Comparison of ENCODE assay signal across 8 cellular contexts in the genomic region with DNA sequence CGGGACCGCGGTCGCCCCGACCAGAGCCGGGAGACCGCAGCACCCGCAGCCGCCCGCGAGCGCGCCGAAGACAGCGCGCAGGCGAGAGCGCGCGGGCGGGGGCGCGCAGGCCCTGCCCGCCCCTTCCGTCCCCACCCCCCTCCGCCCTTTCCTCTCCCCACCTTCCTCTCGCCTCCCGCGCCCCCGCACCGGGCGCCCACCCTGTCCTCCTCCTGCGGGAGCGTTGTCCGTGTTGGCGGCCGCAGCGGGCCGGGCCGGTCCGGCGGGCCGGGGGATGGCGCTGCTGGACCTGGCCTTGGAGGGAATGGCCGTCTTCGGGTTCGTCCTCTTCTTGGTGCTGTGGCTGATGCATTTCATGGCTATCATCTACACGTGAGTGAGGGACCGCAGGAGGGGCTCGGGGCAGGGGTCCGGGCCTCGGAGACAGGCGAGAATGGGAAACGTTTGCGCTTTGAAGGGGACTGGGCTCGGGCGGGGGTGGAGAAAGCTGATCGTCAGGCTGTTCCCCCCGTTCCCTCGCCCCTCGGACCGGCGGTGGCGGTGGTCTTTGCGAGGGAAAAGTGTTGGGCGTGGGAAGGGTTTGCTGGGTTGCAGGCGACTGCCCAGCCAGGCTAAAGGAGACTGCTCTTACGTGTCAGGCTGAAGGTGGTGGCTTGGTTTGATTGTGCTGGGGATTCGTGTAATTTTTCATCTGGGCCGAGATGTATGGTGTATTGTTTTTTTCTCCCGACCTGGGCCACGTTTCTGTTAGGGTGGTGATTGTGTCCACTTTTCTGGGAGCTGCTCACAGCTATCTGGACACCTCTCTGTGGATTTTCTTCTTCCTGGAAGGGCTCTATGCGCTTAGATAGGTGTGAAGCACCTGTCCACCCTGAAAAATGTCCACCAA. TPM values are rescaled to one million over a fixed set of nuclear protein-coding genes. Genes with fewer than 3 reads are reported as not detected.
DNase-seq lines count a peak whose midpoint lies in the region; ATAC-seq and TF ChIP-seq lines count a peak whose summit lies in the region.

No MANE protein-coding gene starts in this region.

- peak; percentile 43; the same call in 1 of the 2 replicates for TF ChIP-seq CTCF in HFFc6 (IDR thresholded peaks at IDR 0.05)
- TF ChIP-seq CTCF in thyroid gland (IDR thresholded peaks at IDR 0.05), result peak in 1 of 6 experiments; percentile 25

- no peaks in the 10 kb centered on the region for H3K9me3 Mint-ChIP-seq in HFFc6
- H3K9me3 Mint-ChIP-seq in naive B cell, result no peaks in the 10 kb centered on the region

- H3K4me1 Mint-ChIP-seq in HFFc6 (ENCODE audit: low read depth), result peaks cover 16% of the 10 kb centered on the region
- H3K4me1 Mint-ChIP-seq in naive B cell, result peaks cover 4 to 19% (median 16%) of the 10 kb centered on the region in 3 donors

- peak overlapping the region; percentile 57 to 100 (median 62) for H3K4me3 ChIP-seq in thyroid gland (replicated peaks in 1 of 3)

- no peaks in the 10 kb centered on the region for H3K9me3 ChIP-seq in thyroid gland

- no peak for TF ChIP-seq POLR2A in thyroid gland (IDR thresholded peaks at IDR 0.05)

- H3K27me3 ChIP-seq in thyroid gland, result no peaks in the 10 kb centered on the region

- H3K4me3 Mint-ChIP-seq in HFFc6 (0 out of 2 replicates have a peak overlapping the region, but pooled peaks have one; percentile 89), naive B cell (peak overlapping the region in 3 of 8 donors; percentile 96)

- no peaks in the 10 kb centered on the region for H3K36me3 ChIP-seq in thyroid gland

- H3K27ac Mint-ChIP-seq in HFFc6 (no peak overlapping the region), naive B cell (no peak overlapping the region)

- DNase-seq in SIG-M5 treated with dmso at 0.1 percent for 504 hours (lab: John Stamatoyannopoulos, UW; ENCODE audit: unreplicated experiment), result peak; percentile 43
- DNase-seq in SIG-M5 (lab: John Stamatoyannopoulos, UW), result no peak
- peak; percentile 15 for DNase-seq in HFFc6
- DNase-seq in NCI-H1092 treated with DMSO at 0.1 percent for 48 hours (lab: John Stamatoyannopoulos, UW), result peak; percentile 88
- peak; percentile 60 for DNase-seq in activated CD8-positive, alpha-beta memory T cell treated with anti-CD3 and anti-CD28 coated beads, Interleukin-2, amount 50 U/mL, for 4 hours
- no peak for DNase-seq in naive B cell
- DNase-seq in thyroid gland, result peak in 1 of 2 donors; percentile 10

- intact Hi-C loops in thyroid gland (cut with DNase I), result loop anchor here (5.0 kb wide), 1 partner anchor 180 kb away; no protein-coding TSS in a partner anchor

- H3K36me3 Mint-ChIP-seq in HFFc6 (ENCODE audit: low read depth) (0 out of 2 replicates have a peak, but pooled peaks cover 6% of the 10 kb centered on the region), naive B cell (no peaks in the 10 kb centered on the region)

- peaks cover 5 to 31% of the 10 kb centered on the region in 2 donors for H3K4me1 ChIP-seq in thyroid gland

- 2 to 3% methylated on average over 19 to 25 of the region's 73 CpGs for WGBS in thyroid gland, 2 donors

- H3K27ac ChIP-seq in thyroid gland, result peak overlapping the region; percentile 72 to 88 (median 84)

- H3K27me3 Mint-ChIP-seq in HFFc6 (ENCODE audit: insufficient read depth), result no peaks in the 10 kb centered on the region
- no peaks in the 10 kb centered on the region for H3K27me3 Mint-ChIP-seq in naive B cell

- ATAC-seq in esophagus mucosa, result peak; percentile 65
- peak; percentile 48 to 57 for ATAC-seq in naive B cell (ENCODE audit: low read depth in 2 of 2)

RNA-seq across cellular contexts. Expression of gene UGCG, which starts 0.6 kb away (rescaled TPM):
- total RNA-seq in HFFc6 (2021; fragmentation: NEBNext Ultra II Directional; extraction: Animal tissue kit (Norgen Biotek cat#: 25700)), result 10 to 100 TPM; 45.5 to 82.3 (median 70.4) TPM
- total RNA-seq in esophagus mucosa, result 61.0 TPM
- polyA plus RNA-seq in naive B cell (ENCODE audit: low read depth in 6 of 6), result 10 to 100 TPM; 21.9 to 53.5 (median 31.0) TPM
- 10 to 100 TPM; 12.5 to 30.4 (median 21.2) TPM for total RNA-seq in thyroid gland

Comparison
In these comparisons a context has a peak if more than half of its experiments do, and no peak if none do; other contexts are left out.
1. DNase-seq: peak in SIG-M5 treated with dmso at 0.1 percent for 504 hours (single experiment), HFFc6 (single experiment), NCI-H1092 treated with DMSO at 0.1 percent for 48 hours (single experiment) and activated CD8-positive, alpha-beta memory T cell treated with anti-CD3 and anti-CD28 coated beads, Interleukin-2, amount 50 U/mL, for 4 hours (single experiment); none in SIG-M5 (single experiment) and naive B cell (single experiment).